In genomic region chr20:53591941-53592441, GRCh38 we compare ENCODE assay signal across 8 cellular contexts. TPM values are rescaled to one million over a fixed set of nuclear protein-coding genes. Genes with fewer than 3 reads are reported as not detected.
A peak's percentile ranks its signal among the peaks of the same experiment; 100 is the strongest.
DNase-seq lines count a peak whose midpoint lies in the region; ATAC-seq, FAIRE-seq and TF ChIP-seq lines count a peak whose summit lies in the region.
"Not testable (repeated sequence)": the region's sequence is repeated elsewhere in the genome, so short reads cannot be mapped to it uniquely, and the experiment has no call there.

No MANE protein-coding gene starts in this region.

- TF ChIP-seq RAD21 in GM12878 (IDR thresholded peaks at IDR 0.05; ENCODE audit: insufficient read depth, low read depth, low read length) = not testable (repeated sequence)

- peak overlapping the region; percentile 97 for H3K4me3 Mint-ChIP-seq in activated CD4-positive, alpha-beta T cell treated with anti-CD3 and anti-CD28 coated beads for 36 hours
- H3K4me3 Mint-ChIP-seq in type B pancreatic cell = peak overlapping the region; percentile 97

- SMC1A ChIA-PET in GM12878 (lab: Charles Lee; ENCODE audit: uncharacterized antibody, unreplicated experiment) = interaction anchor here (0.5 to 1.7 kb wide), 9 partner anchors 19 to 280 kb away, joined by 3 to 6 read pairs (median 3); no protein-coding TSS in a partner anchor

- TF ChIP-seq CTCF in DOHH2 (IDR thresholded peaks at IDR 0.05; ENCODE audit: low read depth, low read length, poor library complexity, severe bottlenecking); GM12878 (IDR thresholded peaks at IDR 0.05 in 2 of 3, conservative IDR thresholded peaks at IDR 0.05 in 1 of 3; ENCODE audit: control insufficient read depth in 2 of 3, extremely low read depth in 1 of 3, insufficient read depth in 1 of 3, low read depth in 3 of 3, low read length in 3 of 3); fibroblast of mammary gland (conservative IDR thresholded peaks at IDR 0.05; ENCODE audit: control insufficient read depth, insufficient read depth, low read depth, low read length); lower leg skin (IDR thresholded peaks at IDR 0.05); parathyroid adenoma (IDR thresholded peaks at IDR 0.05): not testable (repeated sequence)
- TF ChIP-seq CTCF in type B pancreatic cell (conservative IDR thresholded peaks at IDR 0.05) = peak; percentile 27

- DNase-seq in M059J (ENCODE audit: low read depth) (peak; percentile 49), lower leg skin (ENCODE audit: low spot score in 2 of 2) (peak in 1 of 2 donors; percentile 81), type B pancreatic cell (ENCODE audit: extremely low spot score, unreplicated experiment) (peak; percentile 20)
- peak; percentile 37 for DNase-seq in activated CD4-positive, alpha-beta T cell treated with anti-CD3 and anti-CD28 coated beads for 36 hours
- DNase-seq in GM12878 (ENCODE audit: low read depth, low spot score); fibroblast of mammary gland (ENCODE audit: low read depth): not testable (repeated sequence)

- peak overlapping the region; percentile 95 for H3K4me2 ChIP-seq in DOHH2 (ENCODE audit: low read length)
- peak overlapping the region; percentile 60; the same call in 1 of the 2 replicates for H3K4me2 ChIP-seq in GM12878 (ENCODE audit: control insufficient read depth, insufficient read depth)
- peak overlapping the region; percentile 65 for H3K4me2 ChIP-seq in parathyroid adenoma (ENCODE audit: low read length)

- not testable (repeated sequence) for TF ChIP-seq POLR2A in GM12878 (IDR thresholded peaks at IDR 0.05; ENCODE audit: low read depth, low read length); lower leg skin (IDR thresholded peaks at IDR 0.05)

- H3K9me3 ChIP-seq in DOHH2 (ENCODE audit: control insufficient read depth, insufficient read depth, low read length); GM12878 (replicated peaks; ENCODE audit: control insufficient read depth, insufficient read depth, low read length); parathyroid adenoma (ENCODE audit: control insufficient read depth, low read length): not testable (repeated sequence)

- H3K4me1 ChIP-seq in DOHH2 (ENCODE audit: control insufficient read depth, low read length) (peaks cover 60% of the 10 kb centered on the region), parathyroid adenoma (peaks cover 12% of the 10 kb centered on the region)
- H3K4me1 ChIP-seq in GM12878 (ENCODE audit: control insufficient read depth, insufficient read depth, low read length) = not testable (repeated sequence)

- CTCF ChIA-PET in activated CD4-positive, alpha-beta T cell treated with anti-CD3 and anti-CD28 coated beads for 36 hours (lab: Charles Lee) = interaction anchor here (1.3 kb wide), 1 partner anchor 12 kb away, joined by 4 read pairs; no protein-coding TSS in a partner anchor
- CTCF ChIA-PET in GM12878 (lab: Yijun Ruan, JAX) = interaction anchor here (0.6 to 0.9 kb wide), 2 partner anchors 324 to 327 kb away, joined by 3 read pairs; no protein-coding TSS in a partner anchor

- H3K27ac ChIP-seq in DOHH2 (ENCODE audit: low read depth, low read length) (peak overlapping the region; percentile 95), GM12878 (ENCODE audit: control insufficient read depth, insufficient read depth) (peak overlapping the region; percentile 93), parathyroid adenoma (peak overlapping the region; percentile 97)

- H3K36me3 ChIP-seq in DOHH2 (ENCODE audit: control insufficient read depth, low read length) = peaks cover 10% of the 10 kb centered on the region
- H3K36me3 ChIP-seq in GM12878 (ENCODE audit: control insufficient read depth in 2 of 2, insufficient read depth in 2 of 2, low read length in 1 of 2); parathyroid adenoma (ENCODE audit: control insufficient read depth, insufficient read depth, low read length): not testable (repeated sequence)

- FAIRE-seq in GM12878 (lab: Jason Lieb, UNC) = not testable (repeated sequence)

- in situ Hi-C loops in GM12878 (cut with MboI) = not testable (repeated sequence)

- peak overlapping the region; percentile 99 for H3K27ac Mint-ChIP-seq in activated CD4-positive, alpha-beta T cell treated with anti-CD3 and anti-CD28 coated beads for 36 hours
- peak overlapping the region; percentile 98 for H3K27ac Mint-ChIP-seq in type B pancreatic cell

- H3K36me3 Mint-ChIP-seq in activated CD4-positive, alpha-beta T cell treated with anti-CD3 and anti-CD28 coated beads for 36 hours (ENCODE audit: low read depth); type B pancreatic cell: not testable (repeated sequence)

- peaks cover 34% of the 10 kb centered on the region for H3K4me1 Mint-ChIP-seq in activated CD4-positive, alpha-beta T cell treated with anti-CD3 and anti-CD28 coated beads for 36 hours
- peaks cover 44% of the 10 kb centered on the region for H3K4me1 Mint-ChIP-seq in type B pancreatic cell (ENCODE audit: unreplicated experiment)

- not testable (repeated sequence) for TF ChIP-seq EP300 in GM12878 (IDR thresholded peaks at IDR 0.05; ENCODE audit: borderline replicate concordance in 1 of 2, control insufficient read depth in 1 of 2, low read depth in 2 of 2, low read length in 2 of 2)

- POLR2A ChIA-PET in activated CD4-positive, alpha-beta T cell treated with anti-CD3 and anti-CD28 coated beads for 36 hours (lab: Charles Lee) = interaction anchor here (0.6 to 0.7 kb wide), 2 partner anchors 12 to 45 kb away, joined by 3 to 9 read pairs; no protein-coding TSS in a partner anchor
- POLR2A ChIA-PET in GM12878 (lab: Charles Lee) = interaction anchor here (0.7 to 1.8 kb wide), 7 partner anchors 9 to 137 kb away, joined by 3 to 9 read pairs (median 3); no protein-coding TSS in a partner anchor

- not testable (repeated sequence) for H4K20me1 ChIP-seq in DOHH2 (ENCODE audit: control insufficient read depth, insufficient read depth, low read depth, low read length); GM12878 (ENCODE audit: control insufficient read depth, insufficient read depth)

- WGBS in GM12878 (ENCODE audit: insufficient coverage, insufficient replicate concordance, low lambda C conversion rate, missing lambda C conversion rate) = 0% methylated on average over 9 of the region's 9 CpGs
- WGBS in lower leg skin, 2 donors = 6 to 17% methylated on average over 9 of the region's 9 CpGs

- H2AFZ ChIP-seq in GM12878 (ENCODE audit: control insufficient read depth, low read depth, low read length); parathyroid adenoma: not testable (repeated sequence)

- BruUV-seq in GM12878 (replicated peaks; lab: Mats Ljungman, UMichigan) = not testable (repeated sequence)

- peak overlapping the region; percentile 92 for H3K9ac ChIP-seq in GM12878 (ENCODE audit: control insufficient read depth, insufficient read depth, low read length)
- not testable (repeated sequence) for H3K9ac ChIP-seq in parathyroid adenoma

- H3K27me3 Mint-ChIP-seq in activated CD4-positive, alpha-beta T cell treated with anti-CD3 and anti-CD28 coated beads for 36 hours; type B pancreatic cell: not testable (repeated sequence)

- H3K9me3 Mint-ChIP-seq in activated CD4-positive, alpha-beta T cell treated with anti-CD3 and anti-CD28 coated beads for 36 hours (ENCODE audit: low read depth); type B pancreatic cell: not testable (repeated sequence)

- H3K27me3 ChIP-seq in DOHH2 (ENCODE audit: control insufficient read depth, low read length); GM12878 (replicated peaks in 1 of 2; ENCODE audit: control insufficient read depth in 2 of 2, insufficient read depth in 2 of 2, low read length in 1 of 2); parathyroid adenoma (ENCODE audit: control insufficient read depth, insufficient read depth, low read length): not testable (repeated sequence)

- intact Hi-C loops in activated CD4-positive, alpha-beta T cell treated with anti-CD3 and anti-CD28 coated beads for 36 hours (cut with DNase I, micrococcal nuclease) = loop anchor here in 1 of 2 experiments (1.0 to 5.0 kb wide), 2 partner anchors 13 to 160 kb away; no protein-coding TSS in a partner anchor
- intact Hi-C loops in GM12878 (cut with micrococcal nuclease; ENCODE audit: unreplicated experiment); lower leg skin (cut with DNase I; ENCODE audit: low total_unique reads): not testable (repeated sequence)

- peak; percentile 1 for ATAC-seq in activated CD4-positive, alpha-beta T cell treated with anti-CD3 and anti-CD28 coated beads for 36 hours
- peak; percentile 7 for ATAC-seq in GM12878

- H3F3A ChIP-seq in DOHH2 (ENCODE audit: control insufficient read depth, insufficient read depth) = peaks cover 25% of the 10 kb centered on the region

- not testable (repeated sequence) for H3K9me2 ChIP-seq in DOHH2 (replicated peaks; ENCODE audit: control insufficient read depth, low read length)

- RAD21 ChIA-PET in GM12878 (lab: Charles Lee; ENCODE audit: unreplicated experiment) = interaction anchor here (0.8 to 1.6 kb wide), 14 partner anchors 9 to 342 kb away, joined by 3 to 6 read pairs (median 4); no protein-coding TSS in a partner anchor

- H3K79me2 ChIP-seq in DOHH2 (ENCODE audit: control insufficient read depth, low read length) (peaks cover 66% of the 10 kb centered on the region), GM12878 (ENCODE audit: control insufficient read depth, insufficient read depth, low read length) (peaks cover 70% of the 10 kb centered on the region), parathyroid adenoma (peaks cover 24% of the 10 kb centered on the region)

- H3K4me3 ChIP-seq in DOHH2 (ENCODE audit: low read length) (peak overlapping the region; percentile 92), GM12878 (peak overlapping the region; percentile 69), fibroblast of mammary gland (ENCODE audit: control insufficient read depth, low read depth, low read length) (peak overlapping the region; percentile 63), lower leg skin (ENCODE audit: low read depth, poor library complexity, severe bottlenecking) (peak overlapping the region; percentile 96), parathyroid adenoma (ENCODE audit: low read depth, low read length) (peak overlapping the region; percentile 92)

RNA-seq across cellular contexts. Expression of gene ZNF217, which starts 1.6 kb away (rescaled TPM):
- total RNA-seq in M059J (2014; rRNA removed; shearing (Covaris generic)) = 22.8 and 46.7 TPM in 2 replicates
- 10 to 100 TPM; 41.5 to 45.6 TPM for total RNA-seq in activated CD4-positive, alpha-beta T cell treated with anti-CD3 and anti-CD28 coated beads for 36 hours
- total RNA-seq in GM12878 (2013; cell fraction: nucleolus; rRNA removed) = 213 and 215 TPM in 2 replicates
- total RNA-seq in GM12878 (2014; rRNA removed) = 40.8 and 45.6 TPM in 2 replicates
- total RNA-seq in GM12878 (2014; rRNA removed; fragmentation: Illumina TruSeq; extraction: Trizol) = 40.2 and 40.5 TPM in 2 replicates
- 76.6 and 81.3 TPM in 2 replicates for total RNA-seq in GM12878 (2021)
- polyA plus RNA-seq in GM12878 (2011; ENCODE audit: low read depth) = 20.6 TPM
- 48.1 and 54.3 TPM in 2 replicates for polyA plus RNA-seq in GM12878 (2011; rRNA removed)
- polyA plus RNA-seq in GM12878 (2011; cell fraction: cytosol; rRNA removed) = 37.7 and 55.2 TPM in 2 replicates
- 47.8 and 55.7 TPM in 2 replicates for polyA plus RNA-seq in GM12878 (2011; cell fraction: nucleus; rRNA removed)
- polyA plus RNA-seq in GM12878 (2012) = 25.9 and 54.1 TPM in 2 replicates
- polyA plus RNA-seq in GM12878 (2014; fragmentation: Illumina TruSeq; extraction: Trizol) = 54.8 and 62.7 TPM in 2 replicates
- 10 to 100 TPM in 1 of 2 experiments, 1 to 10 TPM in 1; 8.5 to 12.4 TPM for polyA plus RNA-seq in GM12878 (2014; fragmentation: Nextera tagmentation; extraction: Ambion mirVana)
- polyA plus RNA-seq in GM12878 (2014; rRNA removed) = 40.4 and 43.2 TPM in 2 replicates
- polyA plus RNA-seq in GM12878 (2016; fragmentation: Nextera tagmentation; extraction: Ambion mirVana) = 10 to 100 TPM; 14.0 to 16.9 TPM
- polyA minus RNA-seq in GM12878 (2011; rRNA and poly(A)+ RNA removed) = 87.0 and 96.8 TPM in 2 replicates
- polyA minus RNA-seq in GM12878 (2011; cell fraction: cytosol; rRNA and poly(A)+ RNA removed) = 42.6 and 44.9 TPM in 2 replicates
- 40.7 and 55.8 TPM in 2 replicates for polyA minus RNA-seq in GM12878 (2011; cell fraction: nucleus; rRNA and poly(A)+ RNA removed)
- 10 to 100 TPM; 37.8 to 67.6 (median 50.5) TPM for total RNA-seq in lower leg skin
- 32.8 and 78.1 TPM in 2 replicates for total RNA-seq in type B pancreatic cell (ENCODE audit: low replicate concordance)
